ENCODE assay signal across 1 cellular context in genomic region chr3:134307425-134307824, GRCh38.
TF ChIP-seq lines count a peak whose summit lies in the region.

No MANE protein-coding gene starts in this region.

TF ChIP-seq in H1, 55 proteins besides CTCF, POLR2A, EP300 and RAD21:
- TF ChIP-seq E2F6 (IDR thresholded peaks at IDR 0.05) (no peak), MAX (IDR thresholded peaks at IDR 0.05) (no peak), CTBP2 (IDR thresholded peaks at IDR 0.05; ENCODE audit: borderline replicate concordance, insufficient read depth, insufficient read length, low read length) (no peak), CHD7 (IDR thresholded peaks at IDR 0.05; ENCODE audit: insufficient replicate concordance, low read length) (no peak), JUN (IDR thresholded peaks at IDR 0.05; ENCODE audit: low read depth, low read length) (no peak), EGR1 (IDR thresholded peaks at IDR 0.05; ENCODE audit: borderline replicate concordance, low read depth, low read length) (no peak), CEBPB (IDR thresholded peaks at IDR 0.05; ENCODE audit: low read depth, low read length) (peak; percentile 37; the same call in 1 of the 2 replicates), KDM1A (IDR thresholded peaks at IDR 0.05; ENCODE audit: borderline replicate concordance, low read length) (no peak)
